In genomic region chr13:40613954-40614353, GRCh38 we compare ENCODE assay signal across 11 cellular contexts. TPM values are rescaled to one million over a fixed set of nuclear protein-coding genes. Genes with fewer than 3 reads are reported as not detected.
DNase-seq lines count a peak whose midpoint lies in the region; ATAC-seq lines count a peak whose summit lies in the region.
"Had no signal": no experiment of that assay in that cellular context is flagged by ENCODE, and none has a peak within 500 bp of the region (broad histone marks: within the 10 kb centered on the region; RNA-seq: fewer than 3 reads in every experiment).

No MANE protein-coding gene starts in this region.

- H3K36me3 Mint-ChIP-seq in activated CD4-positive, alpha-beta T cell treated with anti-CD3 and anti-CD28 coated beads, Interleukin-2, amount 10 ng/mL, durations not matched to agents 7 days and 5 days (ENCODE audit: low read depth): peaks cover 36% of the 10 kb centered on the region
- H3K36me3 Mint-ChIP-seq in activated naive CD4-positive, alpha-beta T cell treated with anti-CD3 and anti-CD28 coated beads, Interleukin-2, amount 50 U/mL, for 72 hours: peaks cover 0 to 18% of the 10 kb centered on the region in 2 donors
- peaks cover 0 to 11% (median 0%) of the 10 kb centered on the region in 3 donors for H3K36me3 Mint-ChIP-seq in immature natural killer cell

- peak overlapping the region in 1 of 2 donors; percentile 15 for H3K4me3 ChIP-seq in stomach smooth muscle (ENCODE audit: low read length in 2 of 2)

- H3K4me1 ChIP-seq in stomach smooth muscle (ENCODE audit: control insufficient read depth, insufficient read depth, low read length): peaks cover 11% of the 10 kb centered on the region

- no peaks in the 10 kb centered on the region for H3K27me3 ChIP-seq in stomach smooth muscle (ENCODE audit: control insufficient read depth in 1 of 2, insufficient read depth in 2 of 2, low read length in 2 of 2)

- CTCF ChIA-PET in activated CD4-positive, alpha-beta T cell treated with anti-CD3 and anti-CD28 coated beads, Interleukin-2, amount 10 ng/mL, durations not matched to agents 7 days and 5 days (lab: Charles Lee): interaction anchor here (0.8 to 1.3 kb wide), 4 partner anchors 16 to 671 kb away, joined by 3 read pairs; no protein-coding TSS in a partner anchor

- H3K4me3 Mint-ChIP-seq in activated CD4-positive, alpha-beta T cell treated with anti-CD3 and anti-CD28 coated beads, Interleukin-2, amount 10 ng/mL, durations not matched to agents 7 days and 5 days: peak overlapping the region; percentile 75
- H3K4me3 Mint-ChIP-seq in immature natural killer cell: peak overlapping the region; percentile 81 to 91 (median 87)

- POLR2A ChIA-PET in activated CD4-positive, alpha-beta T cell treated with anti-CD3 and anti-CD28 coated beads, Interleukin-2, amount 10 ng/mL, durations not matched to agents 7 days and 5 days (lab: Charles Lee): interaction anchor here (0.7 to 1.6 kb wide), 3 partner anchors 39 to 50 kb away, joined by 3 to 7 read pairs (median 6); no protein-coding TSS in a partner anchor

- H3K27ac ChIP-seq in stomach smooth muscle (ENCODE audit: low read length): peak overlapping the region; percentile 6

- peaks cover 91% of the 10 kb centered on the region for H3K4me1 Mint-ChIP-seq in activated CD4-positive, alpha-beta T cell treated with anti-CD3 and anti-CD28 coated beads, Interleukin-2, amount 10 ng/mL, durations not matched to agents 7 days and 5 days
- peaks cover 54 to 61% of the 10 kb centered on the region in 2 donors for H3K4me1 Mint-ChIP-seq in immature natural killer cell

- no peak for DNase-seq in activated CD4-positive, alpha-beta T cell treated with anti-CD3 and anti-CD28 coated beads, Interleukin-2, amount 10 ng/mL, durations not matched to agents 7 days and 5 days
- DNase-seq in activated CD4-positive, alpha-beta T cell treated with anti-CD3 and anti-CD28 coated beads, Interleukin-2, amount 50 U/mL, for 4 hours: no peak
- no peak for DNase-seq in activated naive CD4-positive, alpha-beta T cell treated with anti-CD3 and anti-CD28 coated beads, Interleukin-2, amount 50 U/mL, for 72 hours (ENCODE audit: low spot score in 2 of 2)
- DNase-seq in immature natural killer cell (no peak), HUDEP-2 (lab: John Stamatoyannopoulos, UW; ENCODE audit: unreplicated experiment in 76 of 76) (no peak), NCI-H2107 (lab: John Stamatoyannopoulos, UW) (no peak)
- DNase-seq: DMS79 treated with DMSO at 0.1 percent for 48 hours, NCI-H187, T1000 had no signal

- H3K27me3 Mint-ChIP-seq in activated CD4-positive, alpha-beta T cell treated with anti-CD3 and anti-CD28 coated beads, Interleukin-2, amount 10 ng/mL, durations not matched to agents 7 days and 5 days: no peaks in the 10 kb centered on the region
- H3K27me3 Mint-ChIP-seq in immature natural killer cell (ENCODE audit: low read depth in 3 of 3): peaks cover 0 to 2% (median 2%) of the 10 kb centered on the region in 3 donors

- no peaks in the 10 kb centered on the region for H3K36me3 ChIP-seq in stomach smooth muscle (ENCODE audit: control insufficient read depth in 2 of 2, insufficient read depth in 2 of 2, low read length in 2 of 2)

- peak overlapping the region; percentile 97 for H3K27ac Mint-ChIP-seq in activated CD4-positive, alpha-beta T cell treated with anti-CD3 and anti-CD28 coated beads, Interleukin-2, amount 10 ng/mL, durations not matched to agents 7 days and 5 days
- peak overlapping the region; percentile 89 to 97 for H3K27ac Mint-ChIP-seq in activated naive CD4-positive, alpha-beta T cell treated with anti-CD3 and anti-CD28 coated beads, Interleukin-2, amount 50 U/mL, for 72 hours
- peak overlapping the region; percentile 96 to 100 (median 99) for H3K27ac Mint-ChIP-seq in immature natural killer cell

- no peak for ATAC-seq in activated naive CD4-positive, alpha-beta T cell treated with anti-CD3 and anti-CD28 coated beads, Interleukin-2, amount 50 U/mL, for 72 hours
- ATAC-seq in HG03095 (IDR thresholded peaks at IDR 0.05; ENCODE audit: unreplicated experiment): no peak

- H3K9me3 Mint-ChIP-seq in activated CD4-positive, alpha-beta T cell treated with anti-CD3 and anti-CD28 coated beads, Interleukin-2, amount 10 ng/mL, durations not matched to agents 7 days and 5 days: no peaks in the 10 kb centered on the region
- H3K9me3 Mint-ChIP-seq in activated naive CD4-positive, alpha-beta T cell treated with anti-CD3 and anti-CD28 coated beads, Interleukin-2, amount 50 U/mL, for 72 hours: peaks cover 0 to 4% of the 10 kb centered on the region in 2 donors
- H3K9me3 Mint-ChIP-seq in immature natural killer cell: no peaks in the 10 kb centered on the region

- no peaks in the 10 kb centered on the region for H3K9me3 ChIP-seq in stomach smooth muscle (ENCODE audit: control insufficient read depth in 2 of 2, low read length in 2 of 2)

- no peak overlapping the region for H3K9ac ChIP-seq in stomach smooth muscle (ENCODE audit: low read length in 2 of 2)

RNA-seq across cellular contexts. Expression of gene FOXO1, which starts 52.5 kb away (rescaled TPM):
- 10 to 100 TPM; 40.3 to 46.5 TPM for total RNA-seq in activated CD4-positive, alpha-beta T cell treated with anti-CD3 and anti-CD28 coated beads, Interleukin-2, amount 10 ng/mL, durations not matched to agents 7 days and 5 days
- total RNA-seq in activated naive CD4-positive, alpha-beta T cell treated with anti-CD3 and anti-CD28 coated beads, Interleukin-2, amount 50 U/mL, for 72 hours: 10 to 100 TPM; 40.4 to 57.8 TPM
- 10 to 100 TPM in 2 of 3 donors, 1 to 10 TPM in 1; 4.5 to 15.6 (median 12.5) TPM for polyA plus RNA-seq in immature natural killer cell
